ENCODE assay signal across 18 cellular contexts in the genomic region with DNA sequence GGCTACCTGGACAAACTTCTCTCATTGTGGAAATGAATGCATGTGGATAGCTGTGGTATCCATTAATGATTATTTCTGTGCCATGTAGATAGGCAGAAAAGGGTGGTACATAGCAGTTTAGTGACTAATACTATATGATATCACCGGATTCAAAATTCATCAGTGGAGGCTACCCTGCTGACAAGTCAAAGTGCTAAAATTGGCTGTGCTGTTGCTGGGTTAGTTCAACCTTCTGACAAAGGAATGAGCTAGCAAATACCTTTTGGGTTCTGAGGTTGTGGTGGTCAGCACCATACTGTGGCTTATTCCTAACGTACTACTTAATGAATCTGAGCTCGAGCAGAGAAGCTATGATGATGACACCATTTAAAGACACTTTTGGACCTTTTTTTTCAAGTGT.
DNase-seq lines count a peak whose midpoint lies in the region; ATAC-seq, FAIRE-seq and TF ChIP-seq lines count a peak whose summit lies in the region.
"Had no signal": no experiment of that assay in that cellular context is flagged by ENCODE, and none has a peak within 500 bp of the region (broad histone marks: within the 10 kb centered on the region; RNA-seq: fewer than 3 reads in every experiment).

No MANE protein-coding gene starts in this region.

- TF ChIP-seq CTCF in bronchial epithelial cell (IDR thresholded peaks at IDR 0.05; ENCODE audit: insufficient read depth, low read length, severe bottlenecking): no peak

- no peak for FAIRE-seq in bronchial epithelial cell (lab: Jason Lieb, UNC)
- FAIRE-seq: A549 had no signal

- no peaks in the 10 kb centered on the region for H3K27me3 ChIP-seq in bronchial epithelial cell (ENCODE audit: control insufficient read depth, insufficient read depth, low read length)
- H3K27me3 ChIP-seq: SJSA1 had no signal

- DNase-seq in A172 (ENCODE audit: low spot score) (peak; percentile 3), M059J (ENCODE audit: low read depth) (peak; percentile 69), bronchial epithelial cell (ENCODE audit: low read depth) (peak; percentile 43), kidney tubule cell (ENCODE audit: low spot score) (peak; percentile 91), GF-D8 (lab: John Stamatoyannopoulos, UW) (no peak), DMS 273 (lab: John Stamatoyannopoulos, UW; ENCODE audit: unreplicated experiment) (no peak), NCI-H510A treated with DMSO at 0.1 percent for 48 hours (lab: John Stamatoyannopoulos, UW) (no peak)
- DNase-seq: COR-L47, DMS153, EL, MV-4-11, NCI-H1930, NCI-H82, PC-9 had no signal

- ATAC-seq in GM18870 (IDR thresholded peaks at IDR 0.05; ENCODE audit: unreplicated experiment): no peak
- ATAC-seq: A549 had no signal

- no peak overlapping the region for H3K4me3 ChIP-seq in bronchial epithelial cell (ENCODE audit: low read depth, low read length)
- H3K4me3 ChIP-seq: A549, HAP-1, PC-9, SJSA1 had no signal

- H3K36me3 ChIP-seq in bronchial epithelial cell (ENCODE audit: control insufficient read depth, insufficient read depth, low read length): no peaks in the 10 kb centered on the region
- H3K36me3 ChIP-seq: HAP-1, SJSA1 had no signal

Comparison
In these comparisons a context has a peak if more than half of its experiments do, and no peak if none do; other contexts are left out.
1. DNase-seq: peak in A172 (single experiment), M059J (single experiment), bronchial epithelial cell (single experiment) and kidney tubule cell (single experiment); none in GF-D8 (single experiment), DMS 273 (single experiment) and NCI-H510A treated with DMSO at 0.1 percent for 48 hours (single experiment).